10 cellular contexts compared by ENCODE assay signal in genomic region chr14:61764342-61765122, GRCh38. TPM values are rescaled to one million over a fixed set of nuclear protein-coding genes. Genes with fewer than 3 reads are reported as not detected.
A peak's percentile ranks its signal among the peaks of the same experiment; 100 is the strongest.
DNase-seq lines count a peak whose midpoint lies in the region; TF ChIP-seq lines count a peak whose summit lies in the region.
"Had no signal": no experiment of that assay in that cellular context is flagged by ENCODE, and none has a peak within 500 bp of the region (broad histone marks: within the 10 kb centered on the region; RNA-seq: fewer than 3 reads in every experiment).

No MANE protein-coding gene starts in this region.

- peak overlapping the region; percentile 87 for H3K9ac ChIP-seq in SK-N-MC (ENCODE audit: insufficient read length)
- H3K9ac ChIP-seq in fibroblast of lung (ENCODE audit: insufficient read depth, low read length), result no peak overlapping the region

- H3K27ac ChIP-seq in SK-N-MC (peak overlapping the region; percentile 40; the same call in 1 of the 2 replicates), fibroblast of lung (ENCODE audit: insufficient read depth, low read length) (no peak overlapping the region), spleen (peak overlapping the region in 6 of 8 donors; percentile 1 to 32 (median 6)), Peyer's patch (no peak overlapping the region)

- H3K36me3 ChIP-seq in SK-N-MC (ENCODE audit: insufficient read depth, low read length) (peaks cover 29% of the 10 kb centered on the region), fibroblast of lung (ENCODE audit: control insufficient read depth, insufficient read depth, low read length) (peaks cover 2% of the 10 kb centered on the region), spleen (peaks cover 0 to 27% (median 12%) of the 10 kb centered on the region in 6 donors), Peyer's patch (peaks cover 0 to 16% (median 0%) of the 10 kb centered on the region in 3 donors)

- no peak for DNase-seq in activated naive CD4-positive, alpha-beta T cell (lab: John Stamatoyannopoulos, UW)
- DNase-seq in SK-N-MC (ENCODE audit: low read depth, low spot score), result no peak
- no peak for DNase-seq in fibroblast of lung (ENCODE audit: low read depth in 2 of 2)
- DNase-seq in spleen, result no peak
- no peak for DNase-seq in nucleus accumbens (lab: John Stamatoyannopoulos, UW)
- no peak for DNase-seq in SW 1271 (lab: John Stamatoyannopoulos, UW)
- DNase-seq in Peyer's patch, result no peak
- DNase-seq: amniotic stem cell, GOT3 had no signal

- H2AFZ ChIP-seq in fibroblast of lung (ENCODE audit: low read length), result no peak overlapping the region

- no peak overlapping the region for H3K27ac Mint-ChIP-seq in activated naive CD4-positive, alpha-beta T cell treated with anti-CD3 and anti-CD28 coated beads, Interleukin-2, amount 50 U/mL, for 24 hours

- H3K4me3 ChIP-seq in SK-N-MC (peak overlapping the region; percentile 99), fibroblast of lung (replicated peaks in 1 of 4; ENCODE audit: control extremely low read depth in 1 of 4, insufficient read depth in 1 of 4, low read depth in 3 of 4, low read length in 4 of 4) (peak overlapping the region; percentile 17 to 94 (median 89)), spleen (peak overlapping the region in 2 of 8 donors; percentile 5 to 82), Peyer's patch (no peak overlapping the region)

- H3K79me2 ChIP-seq in fibroblast of lung (ENCODE audit: control insufficient read depth, insufficient read depth, low read length), result peaks cover 44% of the 10 kb centered on the region

- H3K4me1 ChIP-seq in fibroblast of lung (ENCODE audit: control insufficient read depth, extremely low read depth, insufficient read depth, low read length), result no peaks in the 10 kb centered on the region
- H3K4me1 ChIP-seq in spleen, result peaks cover 0 to 49% (median 37%) of the 10 kb centered on the region in 6 donors
- H3K4me1 ChIP-seq in Peyer's patch, result peaks cover 0 to 24% (median 0%) of the 10 kb centered on the region in 4 donors

- peak overlapping the region; percentile 99 for H3K4me3 Mint-ChIP-seq in activated naive CD4-positive, alpha-beta T cell treated with anti-CD3 and anti-CD28 coated beads, Interleukin-2, amount 50 U/mL, for 24 hours

- WGBS in spleen, 5 donors, result 76 to 92% (median 83%) methylated on average over 5 of the region's 5 CpGs

- intact Hi-C loops in spleen (cut with DNase I; ENCODE audit: low total_unique reads), result no loop called here

- H3K9me3 Mint-ChIP-seq in activated naive CD4-positive, alpha-beta T cell treated with anti-CD3 and anti-CD28 coated beads, Interleukin-2, amount 50 U/mL, for 24 hours, result no peaks in the 10 kb centered on the region

- H3K27me3 ChIP-seq in fibroblast of lung (ENCODE audit: control insufficient read depth, insufficient read depth, low read length) (no peaks in the 10 kb centered on the region), spleen (replicated peaks in 1 of 7) (no peaks in the 10 kb centered on the region), Peyer's patch (no peaks in the 10 kb centered on the region)

- H3K4me2 ChIP-seq in fibroblast of lung (ENCODE audit: extremely low read depth, insufficient read depth, low read length), result peak overlapping the region; percentile 58

- H3K9me3 ChIP-seq in SK-N-MC (ENCODE audit: low read depth, low read length), result no peaks in the 10 kb centered on the region
- no peaks in the 10 kb centered on the region for H3K9me3 ChIP-seq in fibroblast of lung (ENCODE audit: control insufficient read depth, insufficient read depth, low read depth, low read length)
- no peaks in the 10 kb centered on the region for H3K9me3 ChIP-seq in spleen
- no peaks in the 10 kb centered on the region for H3K9me3 ChIP-seq in Peyer's patch

- peaks cover 6% of the 10 kb centered on the region for H3K36me3 Mint-ChIP-seq in activated naive CD4-positive, alpha-beta T cell treated with anti-CD3 and anti-CD28 coated beads, Interleukin-2, amount 50 U/mL, for 24 hours

- H3K4me1 Mint-ChIP-seq in activated naive CD4-positive, alpha-beta T cell treated with anti-CD3 and anti-CD28 coated beads, Interleukin-2, amount 50 U/mL, for 24 hours, result peaks cover 54% of the 10 kb centered on the region

- H4K20me1 ChIP-seq in fibroblast of lung (ENCODE audit: control insufficient read depth, extremely low read depth, insufficient read depth, low read length), result no peaks in the 10 kb centered on the region

- no peaks in the 10 kb centered on the region for H3K27me3 Mint-ChIP-seq in activated naive CD4-positive, alpha-beta T cell treated with anti-CD3 and anti-CD28 coated beads, Interleukin-2, amount 50 U/mL, for 24 hours

- TF ChIP-seq POLR2A in spleen (IDR thresholded peaks at IDR 0.05) (no peak), Peyer's patch (IDR thresholded peaks at IDR 0.05) (no peak)

- no peak for TF ChIP-seq CTCF in fibroblast of lung (conservative IDR thresholded peaks at IDR 0.05 in 1 of 2, IDR thresholded peaks at IDR 0.05 in 1 of 2; ENCODE audit: low read depth in 1 of 2, low read length in 2 of 2)
- no peak for TF ChIP-seq CTCF in spleen (IDR thresholded peaks at IDR 0.05 in 8 of 11, conservative IDR thresholded peaks at IDR 0.05 in 3 of 11)
- no peak for TF ChIP-seq CTCF in Peyer's patch (IDR thresholded peaks at IDR 0.05)

RNA-seq across cellular contexts. Expression of gene SNAPC1, which starts 2.3 kb away (rescaled TPM):
- total RNA-seq in fibroblast of lung (19.8 and 29.6 TPM in 2 replicates), spleen (10 to 100 TPM in 1 of 7 donors, 1 to 10 TPM in 6; 4.8 to 12.2 (median 6.8) TPM), Peyer's patch (1 to 10 TPM; 1.7 to 9.9 (median 3.0) TPM)
- polyA plus RNA-seq in fibroblast of lung (16.9 and 23.4 TPM in 2 replicates), spleen (1 to 10 TPM; 3.3 to 5.3 (median 5.2) TPM)
- 10.1 and 13.8 TPM in 2 replicates for polyA plus RNA-seq in fibroblast of lung (2012)
- polyA minus RNA-seq in fibroblast of lung (ENCODE audit: low replicate concordance), result 0.86 TPM in 1 of 2 replicates, not detected in the other

RNA-seq across cellular contexts. Expression of gene SYT16, which starts 48.0 kb away (rescaled TPM):
- total RNA-seq in fibroblast of lung (0.26 and 1.2 TPM in 2 replicates), spleen (under 1 TPM in 5 of 7 donors, not detected in 2; 0.05 to 0.57 (median 0.17) TPM), Peyer's patch (under 1 TPM in 1 of 4 donors, not detected in 3; under 0.01 TPM)
- polyA plus RNA-seq in fibroblast of lung (0.19 and 0.61 TPM in 2 replicates), spleen (under 1 TPM; 0.02 to 0.03 (median 0.02) TPM)
- 0.29 and 0.30 TPM in 2 replicates for polyA plus RNA-seq in fibroblast of lung (2012)
- polyA minus RNA-seq in fibroblast of lung (ENCODE audit: low replicate concordance), result 0.44 TPM in 1 of 2 replicates, not detected in the other

Comparison
In these comparisons a context has a peak if more than half of its experiments do, and no peak if none do; other contexts are left out.
1. H3K27ac ChIP-seq: peak in SK-N-MC (single experiment) and spleen (6 of 8); none in fibroblast of lung (single experiment) and Peyer's patch (0 of 4).
2. H3K4me3 ChIP-seq: peak in SK-N-MC (single experiment) and fibroblast of lung (4 of 4); none in Peyer's patch (0 of 4).